ENCODE assay signal across 12 cellular contexts in the genomic region with DNA sequence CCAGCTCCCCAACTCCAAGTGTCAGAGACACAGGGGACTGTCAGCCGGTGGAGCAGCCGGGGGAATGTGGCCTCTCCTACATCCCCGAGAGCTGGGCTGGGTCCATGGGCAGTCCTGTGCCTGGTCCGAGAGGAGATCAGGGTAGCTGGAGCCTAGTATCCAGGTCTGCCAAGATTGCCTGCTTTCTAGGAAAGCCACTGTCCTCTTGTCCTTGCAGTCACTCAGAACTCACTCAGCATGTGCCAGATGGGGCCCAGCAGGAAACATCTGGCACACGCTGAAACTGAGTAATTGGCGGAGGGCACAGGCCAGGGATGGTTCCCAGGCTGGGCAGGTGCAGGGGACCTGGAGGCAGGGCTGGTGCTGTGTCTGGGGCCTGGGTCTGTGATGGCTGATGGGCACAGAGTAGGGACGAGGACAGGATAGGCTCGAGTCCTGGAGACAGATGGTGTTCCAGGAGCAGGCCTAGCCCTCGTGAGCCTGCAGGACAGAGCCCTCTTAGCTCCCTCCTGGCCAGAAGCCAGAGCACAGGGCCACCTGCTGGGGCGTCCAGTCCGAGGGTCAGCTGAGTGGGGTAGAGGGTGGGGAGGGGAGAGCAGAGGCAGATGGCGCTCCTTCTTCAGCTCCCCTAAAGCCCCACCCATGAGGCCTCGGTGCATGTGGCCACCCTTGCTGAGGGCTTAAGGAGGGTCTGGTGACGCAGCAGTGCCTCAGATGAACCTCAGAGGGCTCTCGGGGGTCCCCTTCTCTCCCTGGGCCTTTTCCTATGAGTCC. TPM values are rescaled to one million over a fixed set of nuclear protein-coding genes. Genes with fewer than 3 reads are reported as not detected.
DNase-seq lines count a peak whose midpoint lies in the region; FAIRE-seq and TF ChIP-seq lines count a peak whose summit lies in the region.
"Had no signal": no experiment of that assay in that cellular context is flagged by ENCODE, and none has a peak within 500 bp of the region (broad histone marks: within the 10 kb centered on the region; RNA-seq: fewer than 3 reads in every experiment).

No MANE protein-coding gene starts in this region.

- H3K9me3 ChIP-seq in endodermal cell (ENCODE audit: control insufficient read depth, low read length), result no peaks in the 10 kb centered on the region
- H3K9me3 ChIP-seq: gastrocnemius medialis had no signal

- H3K36me3 ChIP-seq in endodermal cell (ENCODE audit: control insufficient read depth, insufficient read depth, low read length), result no peaks in the 10 kb centered on the region
- H3K36me3 ChIP-seq: gastrocnemius medialis had no signal

- CTCF ChIA-PET in activated CD4-positive, alpha-beta T cell treated with anti-CD3 and anti-CD28 coated beads, Interleukin-2, amount 10 ng/mL, durations not matched to agents 7 days and 5 days (lab: Charles Lee), result interaction anchor here (0.7 to 1.6 kb wide), 2 partner anchors 12 to 23 kb away, joined by 3 to 8 read pairs; no protein-coding TSS in a partner anchor
- CTCF ChIA-PET in activated CD4-positive, alpha-beta memory T cell treated with anti-CD3 and anti-CD28 coated beads for 36 hours (lab: Charles Lee), result interaction anchor here (0.6 to 1.1 kb wide), 2 partner anchors 21 to 57 kb away, joined by 3 to 4 read pairs; no protein-coding TSS in a partner anchor

- no peak for FAIRE-seq in GM19239 (lab: Jason Lieb, UNC)

- TF ChIP-seq CTCF in endodermal cell (conservative IDR thresholded peaks at IDR 0.05), result no peak

- intact Hi-C loops in activated CD4-positive, alpha-beta memory T cell treated with anti-CD3 and anti-CD28 coated beads for 36 hours (cut with micrococcal nuclease), result no loop called here

- H3K4me3 Mint-ChIP-seq in activated CD4-positive, alpha-beta T cell treated with anti-CD3 and anti-CD28 coated beads, Interleukin-2, amount 10 ng/mL, durations not matched to agents 7 days and 5 days, result no peak overlapping the region
- H3K4me3 Mint-ChIP-seq in endodermal cell, result no peak overlapping the region
- H3K4me3 Mint-ChIP-seq in activated CD4-positive, alpha-beta memory T cell treated with anti-CD3 and anti-CD28 coated beads for 36 hours, result no peak overlapping the region
- H3K4me3 Mint-ChIP-seq: mesothelial cell of epicardium; stimulated activated naive B cell treated with anti-CD40 and anti-IgM and Interleukin-4, amounts not matched to agents 10 μg/mL and 1 μg/mL and 100 μg/mL, for 72 hours had no signal

- no peaks in the 10 kb centered on the region for H3K4me1 ChIP-seq in endodermal cell (ENCODE audit: control insufficient read depth, insufficient read depth, low read length)
- H3K4me1 ChIP-seq: gastrocnemius medialis had no signal

- H3K4me3 ChIP-seq in endodermal cell (ENCODE audit: low read length), result no peak overlapping the region
- H3K4me3 ChIP-seq: gastrocnemius medialis had no signal

- H3K9me3 Mint-ChIP-seq in activated CD4-positive, alpha-beta T cell treated with anti-CD3 and anti-CD28 coated beads, Interleukin-2, amount 10 ng/mL, durations not matched to agents 7 days and 5 days, result no peaks in the 10 kb centered on the region
- H3K9me3 Mint-ChIP-seq in endodermal cell, result no peaks in the 10 kb centered on the region
- no peaks in the 10 kb centered on the region for H3K9me3 Mint-ChIP-seq in activated CD4-positive, alpha-beta memory T cell treated with anti-CD3 and anti-CD28 coated beads for 36 hours
- H3K9me3 Mint-ChIP-seq: mesothelial cell of epicardium; stimulated activated naive B cell treated with anti-CD40 and anti-IgM and Interleukin-4, amounts not matched to agents 10 μg/mL and 1 μg/mL and 100 μg/mL, for 72 hours had no signal

- H3K27ac Mint-ChIP-seq in activated CD4-positive, alpha-beta T cell treated with anti-CD3 and anti-CD28 coated beads, Interleukin-2, amount 10 ng/mL, durations not matched to agents 7 days and 5 days, result peak overlapping the region; percentile 13
- no peak overlapping the region for H3K27ac Mint-ChIP-seq in endodermal cell
- no peak overlapping the region for H3K27ac Mint-ChIP-seq in activated CD4-positive, alpha-beta memory T cell treated with anti-CD3 and anti-CD28 coated beads for 36 hours
- H3K27ac Mint-ChIP-seq: mesothelial cell of epicardium had no signal

- H3K36me3 Mint-ChIP-seq in activated CD4-positive, alpha-beta T cell treated with anti-CD3 and anti-CD28 coated beads, Interleukin-2, amount 10 ng/mL, durations not matched to agents 7 days and 5 days (ENCODE audit: low read depth), result peaks cover 38% of the 10 kb centered on the region
- H3K36me3 Mint-ChIP-seq in endodermal cell (ENCODE audit: low read depth), result peaks cover 11% of the 10 kb centered on the region
- peaks cover 32% of the 10 kb centered on the region for H3K36me3 Mint-ChIP-seq in activated CD4-positive, alpha-beta memory T cell treated with anti-CD3 and anti-CD28 coated beads for 36 hours

- no peak for DNase-seq in activated CD4-positive, alpha-beta T cell treated with anti-CD3 and anti-CD28 coated beads, Interleukin-2, amount 10 ng/mL, durations not matched to agents 7 days and 5 days
- no peak for DNase-seq in activated CD4-positive, alpha-beta T cell treated with anti-CD3 and anti-CD28 coated beads, Interleukin-2, amount 50 U/mL, for 48 hours
- DNase-seq in NCI-H82 (lab: John Stamatoyannopoulos, UW) (peak; percentile 92), endodermal cell (peak; percentile 43), retina (peak; percentile 69), GM19239 (ENCODE audit: insufficient read length, low spot score) (no peak)
- DNase-seq in activated CD4-positive, alpha-beta T cell treated with anti-CD3 and anti-CD28 coated beads for 4 hours, result no peak
- no peak for DNase-seq in activated CD4-positive, alpha-beta memory T cell treated with anti-CD3 and anti-CD28 coated beads for 36 hours
- DNase-seq: NCI-H187; stimulated activated naive B cell treated with anti-CD40 and anti-IgM and Interleukin-4, amounts not matched to agents 10 μg/mL and 1 μg/mL and 100 μg/mL, for 72 hours had no signal

- H3K27me3 Mint-ChIP-seq in activated CD4-positive, alpha-beta T cell treated with anti-CD3 and anti-CD28 coated beads, Interleukin-2, amount 10 ng/mL, durations not matched to agents 7 days and 5 days, result no peaks in the 10 kb centered on the region
- H3K27me3 Mint-ChIP-seq in endodermal cell (ENCODE audit: insufficient read depth), result no peaks in the 10 kb centered on the region
- no peaks in the 10 kb centered on the region for H3K27me3 Mint-ChIP-seq in activated CD4-positive, alpha-beta memory T cell treated with anti-CD3 and anti-CD28 coated beads for 36 hours
- H3K27me3 Mint-ChIP-seq: stimulated activated naive B cell treated with anti-CD40 and anti-IgM and Interleukin-4, amounts not matched to agents 10 μg/mL and 1 μg/mL and 100 μg/mL, for 72 hours had no signal

- WGBS in endodermal cell (ENCODE audit: insufficient coverage in 1 of 2, insufficient read length in 1 of 2), 2 experiments, result 84 to 94% methylated on average over 5 to 15 of the region's 15 CpGs

- no peaks in the 10 kb centered on the region for H3K27me3 ChIP-seq in endodermal cell (ENCODE audit: control insufficient read depth, insufficient read depth, low read length, poor library complexity, severe bottlenecking)
- H3K27me3 ChIP-seq: gastrocnemius medialis had no signal

- H3K27ac ChIP-seq in endodermal cell (ENCODE audit: low read depth, low read length), result no peak overlapping the region
- H3K27ac ChIP-seq: gastrocnemius medialis had no signal

- H3K4me1 Mint-ChIP-seq in activated CD4-positive, alpha-beta T cell treated with anti-CD3 and anti-CD28 coated beads, Interleukin-2, amount 10 ng/mL, durations not matched to agents 7 days and 5 days, result peaks cover 8% of the 10 kb centered on the region
- no peaks in the 10 kb centered on the region for H3K4me1 Mint-ChIP-seq in endodermal cell
- H3K4me1 Mint-ChIP-seq in activated CD4-positive, alpha-beta memory T cell treated with anti-CD3 and anti-CD28 coated beads for 36 hours (ENCODE audit: low read depth), result no peaks in the 10 kb centered on the region

- POLR2A ChIA-PET in activated CD4-positive, alpha-beta T cell treated with anti-CD3 and anti-CD28 coated beads, Interleukin-2, amount 10 ng/mL, durations not matched to agents 7 days and 5 days (lab: Charles Lee), result interaction anchor here (0.6 kb wide), 1 partner anchor 219 kb away, joined by 3 read pairs; no protein-coding TSS in a partner anchor
- POLR2A ChIA-PET in activated CD4-positive, alpha-beta memory T cell treated with anti-CD3 and anti-CD28 coated beads for 36 hours (lab: Charles Lee), result interaction anchor here (1.2 kb wide), 1 partner anchor 11 kb away, joined by 3 read pairs; no protein-coding TSS in a partner anchor

- H3K9ac ChIP-seq in endodermal cell (ENCODE audit: extremely low read depth, low read length, poor library complexity, severe bottlenecking), result no peak overlapping the region

RNA-seq across cellular contexts. Expression of a gene that starts 31.1 kb away (rescaled TPM):
- total RNA-seq in activated CD4-positive, alpha-beta T cell treated with anti-CD3 and anti-CD28 coated beads, Interleukin-2, amount 10 ng/mL, durations not matched to agents 7 days and 5 days, result 100 to 1,000 TPM; 197 to 255 TPM
- 10 to 100 TPM; 30.1 to 37.2 TPM for total RNA-seq in endodermal cell
- 6.1 TPM for polyA plus RNA-seq in endodermal cell (2013, experiment 1 of 2)
- polyA plus RNA-seq in endodermal cell (2013, experiment 2 of 2), result 5.2 TPM
- total RNA-seq in activated CD4-positive, alpha-beta memory T cell treated with anti-CD3 and anti-CD28 coated beads for 36 hours, result 100 to 1,000 TPM in 1 of 2 experiments, 10 to 100 TPM in 1; 100.0 to 107 TPM

Comparison
In these comparisons a context has a peak if more than half of its experiments do, and no peak if none do; other contexts are left out.
1. DNase-seq: peak in NCI-H82 (single experiment), endodermal cell (single experiment) and retina (single experiment); none in activated CD4-positive, alpha-beta T cell treated with anti-CD3 and anti-CD28 coated beads, Interleukin-2, amount 10 ng/mL, durations not matched to agents 7 days and 5 days (single experiment), activated CD4-positive, alpha-beta T cell treated with anti-CD3 and anti-CD28 coated beads, Interleukin-2, amount 50 U/mL, for 48 hours (0 of 2), activated CD4-positive, alpha-beta T cell treated with anti-CD3 and anti-CD28 coated beads for 4 hours (0 of 2), GM19239 (single experiment) and activated CD4-positive, alpha-beta memory T cell treated with anti-CD3 and anti-CD28 coated beads for 36 hours (single experiment).